In genomic region chr11:39304586-39304985, GRCh38 we compare ENCODE assay signal across 21 cellular contexts.
"Had no signal": no experiment of that assay in that cellular context is flagged by ENCODE, and none has a peak within 500 bp of the region (broad histone marks: within the 10 kb centered on the region; RNA-seq: fewer than 3 reads in every experiment).

No MANE protein-coding gene starts in this region.

- H3K27ac Mint-ChIP-seq: endodermal cell; naive thymus-derived CD8-positive, alpha-beta T cell; stimulated activated memory B cell treated with anti-CD40 and anti-IgM and Interleukin-4, amounts not matched to agents 10 μg/mL and 1 μg/mL and 100 μg/mL, for 72 hours; stimulated activated naive CD8-positive, alpha-beta T cell treated with anti-CD3 and anti-CD28 coated beads, Interleukin-15, Interleukin-2, amounts not matched to agents 100 ng/mL and 50 ng/mL, for 24 hours had no signal

- H3K27me3 ChIP-seq: foreskin keratinocyte, hepatocyte, neutrophil, spleen, tibial artery, upper lobe of right lung had no signal

- DNase-seq: effector CD4-positive, alpha-beta T cell; endodermal cell; erythroblast; head of caudate nucleus; mucosa of descending colon; naive thymus-derived CD8-positive, alpha-beta T cell; psoas muscle; retina; spleen; stimulated activated CD4-positive, alpha-beta T cell treated with anti-CD3 and anti-CD28 coated beads, Interleukin-15, amount 100 ng/mL, for 24 hours; stimulated activated CD4-positive, alpha-beta T cell treated with anti-CD3 and anti-CD28 coated beads, Interleukin-1b, Interleukin-23, amount 100 ng/mL, for 48 hours; stimulated activated CD4-positive, alpha-beta T cell treated with anti-CD3 and anti-CD28 coated beads, Interleukin-4, amount 100 ng/mL, for 24 hours; tibial artery; upper lobe of right lung had no signal

- ATAC-seq: foreskin keratinocyte; mucosa of descending colon; naive thymus-derived CD8-positive, alpha-beta T cell; psoas muscle; sciatic nerve; stimulated activated memory B cell treated with anti-CD40 and anti-IgM and Interleukin-4, amounts not matched to agents 10 μg/mL and 1 μg/mL and 100 μg/mL, for 72 hours; upper lobe of right lung had no signal

- H3K9me3 ChIP-seq: neutrophil, psoas muscle, upper lobe of right lung had no signal

- H3K4me3 ChIP-seq: coronary artery, hepatocyte, mucosa of descending colon, psoas muscle, spleen, tibial artery, upper lobe of right lung had no signal

- H3K36me3 Mint-ChIP-seq: naive thymus-derived CD8-positive, alpha-beta T cell; stimulated activated memory B cell treated with anti-CD40 and anti-IgM and Interleukin-4, amounts not matched to agents 10 μg/mL and 1 μg/mL and 100 μg/mL, for 72 hours had no signal

- H3K27me3 Mint-ChIP-seq: naive thymus-derived CD8-positive, alpha-beta T cell; stimulated activated memory B cell treated with anti-CD40 and anti-IgM and Interleukin-4, amounts not matched to agents 10 μg/mL and 1 μg/mL and 100 μg/mL, for 72 hours; stimulated activated naive CD8-positive, alpha-beta T cell treated with anti-CD3 and anti-CD28 coated beads, Interleukin-15, Interleukin-2, amounts not matched to agents 100 ng/mL and 50 ng/mL, for 24 hours had no signal

- H3K4me3 Mint-ChIP-seq: endodermal cell; naive thymus-derived CD8-positive, alpha-beta T cell; stimulated activated memory B cell treated with anti-CD40 and anti-IgM and Interleukin-4, amounts not matched to agents 10 μg/mL and 1 μg/mL and 100 μg/mL, for 72 hours; stimulated activated naive CD8-positive, alpha-beta T cell treated with anti-CD3 and anti-CD28 coated beads, Interleukin-15, Interleukin-2, amounts not matched to agents 100 ng/mL and 50 ng/mL, for 24 hours had no signal

- H2AFZ ChIP-seq: hepatocyte had no signal

- H3K4me1 Mint-ChIP-seq: naive thymus-derived CD8-positive, alpha-beta T cell; stimulated activated memory B cell treated with anti-CD40 and anti-IgM and Interleukin-4, amounts not matched to agents 10 μg/mL and 1 μg/mL and 100 μg/mL, for 72 hours had no signal

- H3K79me2 ChIP-seq: hepatocyte had no signal

- H3K27ac ChIP-seq: coronary artery, foreskin keratinocyte, hepatocyte, neutrophil, psoas muscle, tibial artery, upper lobe of right lung had no signal

- H3K4me2 ChIP-seq: hepatocyte had no signal

- H3K36me3 ChIP-seq: neutrophil, spleen, tibial artery, upper lobe of right lung had no signal

- H3K4me1 ChIP-seq: foreskin keratinocyte, psoas muscle, tibial artery, upper lobe of right lung had no signal
